In the genomic region with DNA sequence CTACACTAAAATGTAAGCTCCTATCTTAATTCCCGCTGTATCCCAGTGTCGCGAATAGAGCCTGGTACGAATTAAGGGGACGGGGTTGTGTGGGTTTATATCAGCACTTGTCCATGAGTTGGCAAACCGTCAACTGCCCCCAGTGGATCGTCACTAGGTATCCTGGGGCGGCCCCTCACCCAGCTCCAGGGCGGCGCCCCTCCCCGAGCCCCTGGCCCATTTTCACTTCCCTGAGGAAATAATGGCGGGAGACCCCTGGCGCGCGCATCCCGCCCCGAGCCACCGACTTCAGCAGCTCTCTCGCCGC, we compare ENCODE assay signal across 8 cellular contexts. TPM values are rescaled to one million over a fixed set of nuclear protein-coding genes. Genes with fewer than 3 reads are reported as not detected.
DNase-seq lines count a peak whose midpoint lies in the region; ATAC-seq and TF ChIP-seq lines count a peak whose summit lies in the region.

No MANE protein-coding gene starts in this region.

- DNase-seq in NCI-H1105 (lab: John Stamatoyannopoulos, UW) (peak; percentile 35), NCI-H1105 treated with DMSO at 0.1 percent for 48 hours (lab: John Stamatoyannopoulos, UW) (no peak), spleen (no peak), COLO829 (ENCODE audit: low spot score) (no peak)

- TF ChIP-seq CTCF in gastroesophageal sphincter (IDR thresholded peaks at IDR 0.05) (no peak), spleen (IDR thresholded peaks at IDR 0.05 in 8 of 11, conservative IDR thresholded peaks at IDR 0.05 in 3 of 11) (no peak)

- H3K9me3 ChIP-seq in gastroesophageal sphincter (no peaks in the 10 kb centered on the region), spleen (no peaks in the 10 kb centered on the region)

- H3K36me3 ChIP-seq in gastroesophageal sphincter (peaks cover 0 to 5% of the 10 kb centered on the region in 2 donors), spleen (peaks cover 0 to 9% (median 2%) of the 10 kb centered on the region in 6 donors)

- H3K36me3 Mint-ChIP-seq in T-helper 1 cell treated with Interleukin-12 subunit alpha and Interleukin-12 subunit beta and Interleukin-4 antibody, amounts not matched to agents 30 μg/mL and 1 μg/mL, for 36 hours (ENCODE audit: low read depth) = peaks cover 13% of the 10 kb centered on the region

- H3K27ac ChIP-seq in gastroesophageal sphincter (peak overlapping the region in 3 of 4 donors; percentile 74 to 82 (median 78)), spleen (peak overlapping the region; percentile 69 to 89 (median 80))

- peaks cover 27% of the 10 kb centered on the region for H3K4me1 Mint-ChIP-seq in T-helper 1 cell treated with Interleukin-12 subunit alpha and Interleukin-12 subunit beta and Interleukin-4 antibody, amounts not matched to agents 30 μg/mL and 1 μg/mL, for 36 hours (ENCODE audit: low read depth)

- H3K4me3 ChIP-seq in gastroesophageal sphincter (peak overlapping the region; percentile 84 to 92), spleen (peak overlapping the region; percentile 84 to 100 (median 90))

- ATAC-seq in gastroesophageal sphincter (no peak), GM18868 (IDR thresholded peaks at IDR 0.05; ENCODE audit: unreplicated experiment) (no peak), GM21390 (IDR thresholded peaks at IDR 0.05; ENCODE audit: unreplicated experiment) (no peak)

- peaks cover 6% of the 10 kb centered on the region for H3K9me3 Mint-ChIP-seq in T-helper 1 cell treated with Interleukin-12 subunit alpha and Interleukin-12 subunit beta and Interleukin-4 antibody, amounts not matched to agents 30 μg/mL and 1 μg/mL, for 36 hours

- 6% methylated on average over 5 of the region's 20 CpGs; no CpG with 5 or more reads in 1 of the 2 donors for WGBS in gastroesophageal sphincter (ENCODE audit: low coverage in 1 of 2), 2 donors
- WGBS in spleen, 5 donors = 1 to 2% (median 2%) methylated on average over 19 to 20 of the region's 20 CpGs

- H3K4me1 ChIP-seq in gastroesophageal sphincter = peaks cover 0 to 20% (median 11%) of the 10 kb centered on the region in 3 donors
- peaks cover 9 to 24% (median 23%) of the 10 kb centered on the region in 6 donors for H3K4me1 ChIP-seq in spleen

- peak overlapping the region; percentile 86 for H3K27ac Mint-ChIP-seq in T-helper 1 cell treated with Interleukin-12 subunit alpha and Interleukin-12 subunit beta and Interleukin-4 antibody, amounts not matched to agents 30 μg/mL and 1 μg/mL, for 36 hours

- H3K27me3 ChIP-seq in gastroesophageal sphincter (no peaks in the 10 kb centered on the region), spleen (replicated peaks in 1 of 7) (no peaks in the 10 kb centered on the region)

- H3K4me3 Mint-ChIP-seq in T-helper 1 cell treated with Interleukin-12 subunit alpha and Interleukin-12 subunit beta and Interleukin-4 antibody, amounts not matched to agents 30 μg/mL and 1 μg/mL, for 36 hours = peak overlapping the region; percentile 97

- no peaks in the 10 kb centered on the region for H3K27me3 Mint-ChIP-seq in T-helper 1 cell treated with Interleukin-12 subunit alpha and Interleukin-12 subunit beta and Interleukin-4 antibody, amounts not matched to agents 30 μg/mL and 1 μg/mL, for 36 hours (ENCODE audit: low read depth)

- no peak for TF ChIP-seq POLR2A in gastroesophageal sphincter (IDR thresholded peaks at IDR 0.05)
- no peak for TF ChIP-seq POLR2A in spleen (IDR thresholded peaks at IDR 0.05)

- no peak for TF ChIP-seq EP300 in gastroesophageal sphincter (IDR thresholded peaks at IDR 0.05)

- intact Hi-C loops in spleen (cut with DNase I; ENCODE audit: low total_unique reads) = no loop called here

RNA-seq across cellular contexts. Expression of a gene that starts 0.4 kb away (rescaled TPM):
- 10 to 100 TPM; 19.4 to 27.8 (median 26.7) TPM for total RNA-seq in gastroesophageal sphincter
- 10 to 100 TPM; 25.2 to 32.6 (median 29.2) TPM for total RNA-seq in spleen
- polyA plus RNA-seq in spleen = 10 to 100 TPM; 21.6 to 36.4 (median 33.3) TPM

RNA-seq across cellular contexts. Expression of a gene that starts 30.1 kb away (rescaled TPM):
- 10 to 100 TPM in 3 of 4 donors, 1 to 10 TPM in 1; 5.8 to 16.5 (median 11.4) TPM for total RNA-seq in gastroesophageal sphincter
- total RNA-seq in spleen = 10 to 100 TPM; 10.9 to 19.2 (median 16.1) TPM
- polyA plus RNA-seq in spleen = 10 to 100 TPM in 2 of 3 donors, 1 to 10 TPM in 1; 8.5 to 14.2 (median 11.7) TPM
